Comparison of ENCODE assay signal across 11 cellular contexts in genomic region chr1:216005916-216006315, GRCh38.
DNase-seq lines count a peak whose midpoint lies in the region; ATAC-seq and TF ChIP-seq lines count a peak whose summit lies in the region.
"Had no signal": no experiment of that assay in that cellular context is flagged by ENCODE, and none has a peak within 500 bp of the region (broad histone marks: within the 10 kb centered on the region; RNA-seq: fewer than 3 reads in every experiment).

No MANE protein-coding gene starts in this region.

- peak; percentile 21 for DNase-seq in LHCN-M2 (ENCODE audit: low read depth)
- peak; percentile 52 for DNase-seq in renal cortical epithelial cell (ENCODE audit: low read depth)
- no peak for DNase-seq in NCI-H2029 treated with DMSO at 0.1 percent for 48 hours (lab: John Stamatoyannopoulos, UW)
- DNase-seq in adrenal gland = no peak
- no peak for DNase-seq in epidermal melanocyte (ENCODE audit: insufficient read length, low spot score)
- DNase-seq: colonic mucosa, immature natural killer cell, NCI-H2171 had no signal

- intact Hi-C loops in adrenal gland (cut with DNase I) = no loop called here

- WGBS in adrenal gland, 4 donors = 63 to 89% (median 75%) methylated on average over 2 of the region's 2 CpGs

- no peaks in the 10 kb centered on the region for H3K4me1 ChIP-seq in adrenal gland (replicated peaks in 1 of 2)
- H3K4me1 ChIP-seq: colonic mucosa had no signal

- H3K9me3 ChIP-seq in adrenal gland (replicated peaks in 1 of 3) = no peaks in the 10 kb centered on the region
- H3K9me3 ChIP-seq: colonic mucosa had no signal

- ATAC-seq in GM19023 (IDR thresholded peaks at IDR 0.05; ENCODE audit: unreplicated experiment) (peak; percentile 90), HG02759 (IDR thresholded peaks at IDR 0.05; ENCODE audit: unreplicated experiment) (peak; percentile 99)

- no peak overlapping the region for H3K27ac ChIP-seq in adrenal gland
- H3K27ac ChIP-seq: colonic mucosa, skin epidermis had no signal

- no peaks in the 10 kb centered on the region for H3K36me3 ChIP-seq in adrenal gland (replicated peaks in 1 of 2)
- H3K36me3 ChIP-seq: colonic mucosa had no signal

- H3K27me3 ChIP-seq in adrenal gland = no peaks in the 10 kb centered on the region
- H3K27me3 ChIP-seq: colonic mucosa had no signal

- TF ChIP-seq CTCF in adrenal gland (IDR thresholded peaks at IDR 0.05) = no peak

- TF ChIP-seq POLR2A in adrenal gland (IDR thresholded peaks at IDR 0.05) = no peak

- no peak overlapping the region for H3K4me3 ChIP-seq in adrenal gland
- H3K4me3 ChIP-seq: colonic mucosa, skin epidermis had no signal

Comparison
In these comparisons a context has a peak if more than half of its experiments do, and no peak if none do; other contexts are left out.
1. DNase-seq: peak in LHCN-M2 (single experiment) and renal cortical epithelial cell (single experiment); none in NCI-H2029 treated with DMSO at 0.1 percent for 48 hours (single experiment), adrenal gland (0 of 7) and epidermal melanocyte (single experiment).